Comparison of ENCODE assay signal across 10 cellular contexts in the genomic region with DNA sequence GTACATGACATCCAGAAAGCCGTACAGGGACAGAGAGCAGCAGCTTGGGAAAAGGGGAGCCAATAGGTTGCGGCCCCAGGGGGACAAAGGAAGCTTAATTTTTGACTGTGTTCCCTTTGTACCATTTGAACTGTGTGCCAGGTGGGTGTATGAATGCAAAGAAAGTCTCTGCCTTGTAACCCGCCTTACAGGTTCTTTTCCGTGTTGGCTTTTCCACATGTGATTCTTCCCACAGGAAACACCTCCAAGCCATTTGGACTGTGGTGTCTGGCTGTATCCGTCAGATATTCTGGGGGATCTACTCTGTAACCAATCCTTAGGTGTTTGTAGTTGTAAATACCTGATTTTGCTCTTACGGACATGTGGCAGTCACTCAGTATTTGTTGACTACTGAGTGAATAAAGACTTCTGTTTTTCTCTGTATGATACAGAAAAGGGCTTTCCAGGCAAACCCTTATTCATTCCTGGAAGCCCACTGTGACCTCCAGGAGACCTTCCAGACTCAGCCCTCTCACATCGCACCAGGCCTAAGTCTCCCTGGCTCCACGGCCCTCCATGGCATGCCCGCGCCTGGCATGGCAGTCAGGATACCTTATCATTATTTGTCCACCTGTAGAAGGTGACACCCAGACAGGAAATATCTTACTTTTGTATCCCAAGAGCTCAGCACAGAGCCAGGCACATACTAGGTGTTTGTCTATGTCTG. TPM values are rescaled to one million over a fixed set of nuclear protein-coding genes. Genes with fewer than 3 reads are reported as not detected.
DNase-seq lines count a peak whose midpoint lies in the region; ATAC-seq, FAIRE-seq and TF ChIP-seq lines count a peak whose summit lies in the region.
"Had no signal": no experiment of that assay in that cellular context is flagged by ENCODE, and none has a peak within 500 bp of the region (broad histone marks: within the 10 kb centered on the region; RNA-seq: fewer than 3 reads in every experiment).

No MANE protein-coding gene starts in this region.

- DNase-seq in activated T-cell treated with anti-CD3 and anti-CD28 coated beads, Interleukin-2, amount 50 U/mL, for 4 hours: no peak
- DNase-seq in activated T-cell treated with anti-CD3 and anti-CD28 coated beads for 4 hours (no peak), mesenchymal stem cell (no peak), thoracic aorta (ENCODE audit: low spot score) (no peak), RCC 7860 (ENCODE audit: low spot score) (no peak)
- DNase-seq in stimulated activated CD8-positive, alpha-beta memory T cell treated with anti-CD3 and anti-CD28 coated beads, Interleukin-4, amount 100 ng/mL, for 48 hours: no peak
- DNase-seq in activated CD8-positive, alpha-beta memory T cell treated with anti-CD3 and anti-CD28 coated beads, Interleukin-2, amount 50 U/mL, for 4 hours: no peak
- DNase-seq: effector memory CD4-positive, alpha-beta T cell had no signal

- H4K91ac ChIP-seq in mesenchymal stem cell (ENCODE audit: low read length): no peak overlapping the region

- H3K27me3 Mint-ChIP-seq in activated T-cell treated with anti-CD3 and anti-CD28 coated beads, Interleukin-2, amount 50 U/mL, for 4 hours (ENCODE audit: low read depth): peaks cover 35% of the 10 kb centered on the region
- H3K27me3 Mint-ChIP-seq in brain: peaks cover 23% of the 10 kb centered on the region

- no peak overlapping the region for H4K8ac ChIP-seq in mesenchymal stem cell (ENCODE audit: low read length)

- no peak overlapping the region for H2AFZ ChIP-seq in mesenchymal stem cell (ENCODE audit: low read depth, low read length)

- H2BK12ac ChIP-seq in mesenchymal stem cell (ENCODE audit: low read length in 2 of 2): peak overlapping the region in 1 of 2 experiments; percentile 84

- H3K79me1 ChIP-seq in mesenchymal stem cell (replicated peaks; ENCODE audit: low read length, poor library complexity, severe bottlenecking): peaks cover 33% of the 10 kb centered on the region

- H3K27me3 ChIP-seq in mesenchymal stem cell (ENCODE audit: control insufficient read depth in 1 of 2, insufficient read depth in 1 of 2, low read length in 2 of 2) (no peaks in the 10 kb centered on the region), thoracic aorta (replicated peaks; ENCODE audit: insufficient read depth) (no peaks in the 10 kb centered on the region)

- peak overlapping the region; percentile 81 for H3K4me3 Mint-ChIP-seq in activated T-cell treated with anti-CD3 and anti-CD28 coated beads, Interleukin-2, amount 50 U/mL, for 4 hours
- H3K4me3 Mint-ChIP-seq in brain: peak overlapping the region; percentile 88 to 98 (median 95)

- H3K4me1 Mint-ChIP-seq in activated T-cell treated with anti-CD3 and anti-CD28 coated beads, Interleukin-2, amount 50 U/mL, for 4 hours (ENCODE audit: low read depth): peaks cover 23% of the 10 kb centered on the region
- H3K4me1 Mint-ChIP-seq in brain: peaks cover 57% of the 10 kb centered on the region

- peak overlapping the region; percentile 82 for H3K4me2 ChIP-seq in mesenchymal stem cell (ENCODE audit: low read length, poor library complexity, severe bottlenecking)

- H3K27ac ChIP-seq in mesenchymal stem cell (ENCODE audit: low read length, poor library complexity, severe bottlenecking): no peak overlapping the region
- peak overlapping the region; percentile 78 to 81 for H3K27ac ChIP-seq in thoracic aorta

- H3K4me3 ChIP-seq in mesenchymal stem cell (ENCODE audit: insufficient read depth in 1 of 2, low read depth in 1 of 2, low read length in 2 of 2) (peak overlapping the region in 1 of 2 experiments; percentile 97), thoracic aorta (peak overlapping the region; percentile 79)

- H3K36me3 ChIP-seq in mesenchymal stem cell (ENCODE audit: control insufficient read depth in 1 of 2, insufficient read depth in 2 of 2, low read depth in 1 of 2, low read length in 2 of 2): peaks cover 24 to 27% of the 10 kb centered on the region in 2 experiments
- no peaks in the 10 kb centered on the region for H3K36me3 ChIP-seq in thoracic aorta

- no peak overlapping the region for H3K14ac ChIP-seq in mesenchymal stem cell (ENCODE audit: low read length in 2 of 2)

- no peak overlapping the region for H3K4ac ChIP-seq in mesenchymal stem cell (ENCODE audit: low read depth in 1 of 2, low read length in 2 of 2)

- WGBS in mesenchymal stem cell: 86% methylated on average over 8 of the region's 10 CpGs

- H3K4me1 ChIP-seq in mesenchymal stem cell (ENCODE audit: control insufficient read depth, insufficient read depth, low read depth, low read length) (peaks cover 32% of the 10 kb centered on the region), thoracic aorta (ENCODE audit: control insufficient read depth in 1 of 2, low read depth in 2 of 2) (peaks cover 45 to 70% of the 10 kb centered on the region in 2 donors)

- H3K36me3 Mint-ChIP-seq in activated T-cell treated with anti-CD3 and anti-CD28 coated beads, Interleukin-2, amount 50 U/mL, for 4 hours (ENCODE audit: insufficient read depth): no peaks in the 10 kb centered on the region
- H3K36me3 Mint-ChIP-seq in brain: peaks cover 40% of the 10 kb centered on the region

- no peak overlapping the region for H2BK5ac ChIP-seq in mesenchymal stem cell (ENCODE audit: low read depth, low read length, poor library complexity, severe bottlenecking)

- H3K9ac ChIP-seq in mesenchymal stem cell (ENCODE audit: low read length): peak overlapping the region; percentile 95

- no peak overlapping the region for H3K18ac ChIP-seq in mesenchymal stem cell (ENCODE audit: low read depth in 1 of 2, low read length in 2 of 2)

- H3K9me3 ChIP-seq in mesenchymal stem cell (ENCODE audit: control insufficient read depth, low read length) (no peaks in the 10 kb centered on the region), thoracic aorta (no peaks in the 10 kb centered on the region)

- H2BK15ac ChIP-seq in mesenchymal stem cell (ENCODE audit: low read depth, poor library complexity, severe bottlenecking): no peak overlapping the region

- no peak overlapping the region for H2BK120ac ChIP-seq in mesenchymal stem cell (ENCODE audit: low read depth, low read length)

- H3K23ac ChIP-seq in mesenchymal stem cell (ENCODE audit: low read length in 2 of 2): no peak overlapping the region

- ATAC-seq in activated T-cell treated with anti-CD3 and anti-CD28 coated beads, Interleukin-2, amount 50 U/mL, for 4 hours: no peak
- no peak for ATAC-seq in thoracic aorta (ENCODE audit: insufficient number of reproducible peaks, low FRiP score, low read depth)

- no peaks in the 10 kb centered on the region for H3K9me3 Mint-ChIP-seq in activated T-cell treated with anti-CD3 and anti-CD28 coated beads, Interleukin-2, amount 50 U/mL, for 4 hours
- peaks cover 0 to 3% (median under 1%) of the 10 kb centered on the region in 5 experiments for H3K9me3 Mint-ChIP-seq in brain

- FAIRE-seq in RCC 7860 (lab: Jason Lieb, UNC): no peak
- FAIRE-seq: HTR-8/SVneo had no signal

- TF ChIP-seq CTCF in brain (conservative IDR thresholded peaks at IDR 0.05) (no peak), thoracic aorta (IDR thresholded peaks at IDR 0.05) (no peak)

- peak overlapping the region; percentile 60 to 92 (median 85) for H3K27ac Mint-ChIP-seq in brain

- H2AK5ac ChIP-seq in mesenchymal stem cell (ENCODE audit: low read length, severe bottlenecking): no peak overlapping the region

RNA-seq across cellular contexts. Expression of gene LRRFIP1, which starts 1.2 kb away (rescaled TPM):
- 100 to 1,000 TPM; 160 to 203 (median 169) TPM for total RNA-seq in activated T-cell treated with anti-CD3 and anti-CD28 coated beads, Interleukin-2, amount 50 U/mL, for 4 hours
- 63.1 TPM for polyA plus RNA-seq in brain (ENCODE audit: insufficient read depth, low read depth, low replicate concordance)
- polyA plus RNA-seq in mesenchymal stem cell (2013, experiment 1 of 2): 111 TPM
- polyA plus RNA-seq in mesenchymal stem cell (2013, experiment 2 of 2): 106 TPM
- total RNA-seq in thoracic aorta: 100 to 1,000 TPM; 196 to 244 TPM

RNA-seq across cellular contexts. Expression of gene RAB17, which starts 38.1 kb away (rescaled TPM):
- under 1 TPM in 1 of 3 donors, not detected in 2; 0.14 TPM for total RNA-seq in activated T-cell treated with anti-CD3 and anti-CD28 coated beads, Interleukin-2, amount 50 U/mL, for 4 hours
- polyA plus RNA-seq in brain (ENCODE audit: insufficient read depth, low read depth, low replicate concordance): 7.5 TPM
- 0.11 TPM for polyA plus RNA-seq in mesenchymal stem cell (2013, experiment 1 of 2)
- 0.11 TPM for polyA plus RNA-seq in mesenchymal stem cell (2013, experiment 2 of 2)
- total RNA-seq in thoracic aorta: 1 to 10 TPM; 6.4 to 6.5 TPM

Comparison
In these comparisons a context has a peak if more than half of its experiments do, and no peak if none do; other contexts are left out.
1. RNA of gene RAB17, which starts 38.1 kb away (total RNA-seq): 6.4 to 6.5 TPM in thoracic aorta; 0.14 TPM in activated T-cell treated with anti-CD3 and anti-CD28 coated beads, Interleukin-2, amount 50 U/mL, for 4 hours; every median in the first group is over 4 times any median in the second.